In the genomic region with DNA sequence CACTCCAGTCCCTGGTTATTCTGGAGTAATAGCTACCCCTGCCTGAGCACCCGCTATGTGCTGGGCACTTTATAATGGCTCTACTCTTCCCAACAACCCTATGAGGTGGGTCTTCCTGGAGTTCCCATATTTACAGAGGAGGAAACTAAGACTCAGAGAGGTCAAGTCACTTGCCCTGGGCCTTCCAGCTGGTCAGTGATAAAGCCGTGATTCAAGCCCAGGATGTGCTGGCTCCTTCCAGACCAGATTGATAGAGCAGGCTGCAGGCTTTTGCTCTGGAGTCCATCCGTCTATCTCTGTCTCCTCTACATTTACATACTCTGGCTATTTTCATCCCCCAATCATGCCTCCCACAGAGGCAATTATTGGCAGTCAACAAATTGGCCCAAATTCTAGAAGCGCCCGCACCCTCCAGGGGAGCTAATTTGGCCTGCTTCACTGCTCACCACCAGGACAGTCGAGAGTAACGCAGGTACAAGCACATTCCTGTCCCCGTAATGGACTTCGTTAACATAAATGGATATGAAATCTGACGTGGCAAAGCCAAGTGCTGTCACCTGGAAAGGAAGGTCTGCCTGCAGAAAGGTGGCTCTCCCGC, we compare ENCODE assay signal across 11 cellular contexts. TPM values are rescaled to one million over a fixed set of nuclear protein-coding genes. Genes with fewer than 3 reads are reported as not detected.
DNase-seq lines count a peak whose midpoint lies in the region; ATAC-seq and TF ChIP-seq lines count a peak whose summit lies in the region.
"Had no signal": no experiment of that assay in that cellular context is flagged by ENCODE, and none has a peak within 500 bp of the region (broad histone marks: within the 10 kb centered on the region; RNA-seq: fewer than 3 reads in every experiment).

No MANE protein-coding gene starts in this region.

- peaks cover 0 to 16% (median 0%) of the 10 kb centered on the region in 5 donors for H3K27me3 Mint-ChIP-seq in naive thymus-derived CD4-positive, alpha-beta T cell
- peaks cover 32% of the 10 kb centered on the region for H3K27me3 Mint-ChIP-seq in activated T-helper 2 cell treated with anti-CD3 and anti-CD28 coated beads, Interferon-gamma antibody, Interleukin-2, Interleukin-4, amounts not matched to agents 10 μg/mL and 5 μg/mL and 100 μg/mL, durations not matched to agents 14 hours and 24 hours and 36 hours (ENCODE audit: low read depth)

- no peak for ATAC-seq in naive thymus-derived CD4-positive, alpha-beta T cell

- H3K9me3 Mint-ChIP-seq in naive thymus-derived CD4-positive, alpha-beta T cell: peaks cover 0 to 4% (median 0%) of the 10 kb centered on the region in 11 donors
- H3K9me3 Mint-ChIP-seq in activated T-helper 2 cell treated with anti-CD3 and anti-CD28 coated beads, Interferon-gamma antibody, Interleukin-2, Interleukin-4, amounts not matched to agents 10 μg/mL and 5 μg/mL and 100 μg/mL, durations not matched to agents 14 hours and 24 hours and 36 hours: no peaks in the 10 kb centered on the region

- no peak for TF ChIP-seq POLR2A in erythroblast (IDR thresholded peaks at IDR 0.05; ENCODE audit: low read length)

- peak; percentile 12 to 71 for DNase-seq in NCI-H2081 (lab: John Stamatoyannopoulos, UW)
- no peak for DNase-seq in NCI-H2081 treated with DMSO at 0.1 percent for 48 hours (lab: John Stamatoyannopoulos, UW)
- peak; percentile 51 for DNase-seq in NCI-H446 treated with DMSO at 0.1 percent for 48 hours (lab: John Stamatoyannopoulos, UW)
- peak; percentile 57 for DNase-seq in cerebellar cortex (ENCODE audit: low spot score)
- DNase-seq in naive thymus-derived CD4-positive, alpha-beta T cell: no peak
- DNase-seq in NCI-H1105 (lab: John Stamatoyannopoulos, UW): no peak
- DNase-seq in activated T-helper 2 cell treated with anti-CD3 and anti-CD28 coated beads, Interferon-gamma antibody, Interleukin-2, Interleukin-4, amounts not matched to agents 10 μg/mL and 5 μg/mL and 100 μg/mL, durations not matched to agents 14 hours and 24 hours and 36 hours (ENCODE audit: low spot score): no peak
- DNase-seq in erythroblast (lab: John Stamatoyannopoulos, UW): no peak
- DNase-seq: NCI-H345, Peyer's patch, SHP77 had no signal

- peaks cover 11 to 45% (median 34%) of the 10 kb centered on the region in 7 donors for H3K4me1 Mint-ChIP-seq in naive thymus-derived CD4-positive, alpha-beta T cell
- H3K4me1 Mint-ChIP-seq in activated T-helper 2 cell treated with anti-CD3 and anti-CD28 coated beads, Interferon-gamma antibody, Interleukin-2, Interleukin-4, amounts not matched to agents 10 μg/mL and 5 μg/mL and 100 μg/mL, durations not matched to agents 14 hours and 24 hours and 36 hours (ENCODE audit: low read depth): peaks cover 5% of the 10 kb centered on the region

- POLR2A ChIA-PET in naive thymus-derived CD4-positive, alpha-beta T cell (lab: Charles Lee): interaction anchor here (7.6 kb wide), 1 partner anchor 14 kb away, joined by 45 read pairs; no protein-coding TSS in a partner anchor

- peaks cover 0 to 40% (median 6%) of the 10 kb centered on the region in 5 donors for H3K36me3 Mint-ChIP-seq in naive thymus-derived CD4-positive, alpha-beta T cell
- no peaks in the 10 kb centered on the region for H3K36me3 Mint-ChIP-seq in activated T-helper 2 cell treated with anti-CD3 and anti-CD28 coated beads, Interferon-gamma antibody, Interleukin-2, Interleukin-4, amounts not matched to agents 10 μg/mL and 5 μg/mL and 100 μg/mL, durations not matched to agents 14 hours and 24 hours and 36 hours (ENCODE audit: low read depth)

- H3K27me3 ChIP-seq in naive thymus-derived CD4-positive, alpha-beta T cell (ENCODE audit: control insufficient read depth in 2 of 2, insufficient read depth in 2 of 2, low read length in 2 of 2): no peaks in the 10 kb centered on the region
- H3K27me3 ChIP-seq: Peyer's patch had no signal

- H3K4me3 ChIP-seq in naive thymus-derived CD4-positive, alpha-beta T cell (ENCODE audit: low read length): no peak overlapping the region
- H3K4me3 ChIP-seq: Peyer's patch had no signal

- H3K9me3 ChIP-seq in naive thymus-derived CD4-positive, alpha-beta T cell (ENCODE audit: control insufficient read depth in 2 of 3, low read length in 3 of 3): no peaks in the 10 kb centered on the region
- H3K9me3 ChIP-seq: Peyer's patch had no signal

- H3K27ac ChIP-seq in naive thymus-derived CD4-positive, alpha-beta T cell (ENCODE audit: low read depth, low read length): peak overlapping the region; percentile 12
- H3K27ac ChIP-seq: Peyer's patch had no signal

- H3K36me3 ChIP-seq in naive thymus-derived CD4-positive, alpha-beta T cell (ENCODE audit: control insufficient read depth in 2 of 3, insufficient read depth in 3 of 3, low read length in 3 of 3): peaks cover 0 to 67% (median 21%) of the 10 kb centered on the region in 3 experiments
- H3K36me3 ChIP-seq: Peyer's patch had no signal

- H3K4me1 ChIP-seq in naive thymus-derived CD4-positive, alpha-beta T cell (ENCODE audit: control insufficient read depth in 2 of 2, insufficient read depth in 2 of 2, low read length in 2 of 2): peaks cover 0 to 19% of the 10 kb centered on the region in 2 donors
- H3K4me1 ChIP-seq: Peyer's patch had no signal

- intact Hi-C loops in naive thymus-derived CD4-positive, alpha-beta T cell (cut with micrococcal nuclease): no loop called here
- intact Hi-C loops in activated T-helper 2 cell treated with anti-CD3 and anti-CD28 coated beads, Interferon-gamma antibody, Interleukin-2, Interleukin-4, amounts not matched to agents 10 μg/mL and 5 μg/mL and 100 μg/mL, durations not matched to agents 14 hours and 24 hours and 36 hours (cut with micrococcal nuclease): no loop called here

- CTCF ChIA-PET in naive thymus-derived CD4-positive, alpha-beta T cell (lab: Charles Lee): interaction anchor here (0.6 to 1.6 kb wide), 3 partner anchors 33 to 357 kb away, joined by 3 to 5 read pairs (median 3); no protein-coding TSS in a partner anchor

- no peak overlapping the region for H3K4me3 Mint-ChIP-seq in naive thymus-derived CD4-positive, alpha-beta T cell
- H3K4me3 Mint-ChIP-seq in activated T-helper 2 cell treated with anti-CD3 and anti-CD28 coated beads, Interferon-gamma antibody, Interleukin-2, Interleukin-4, amounts not matched to agents 10 μg/mL and 5 μg/mL and 100 μg/mL, durations not matched to agents 14 hours and 24 hours and 36 hours (ENCODE audit: low read depth): no peak overlapping the region

- H3K27ac Mint-ChIP-seq in naive thymus-derived CD4-positive, alpha-beta T cell: peak overlapping the region in 8 of 9 donors; percentile 66 to 88 (median 80)
- no peak overlapping the region for H3K27ac Mint-ChIP-seq in activated T-helper 2 cell treated with anti-CD3 and anti-CD28 coated beads, Interferon-gamma antibody, Interleukin-2, Interleukin-4, amounts not matched to agents 10 μg/mL and 5 μg/mL and 100 μg/mL, durations not matched to agents 14 hours and 24 hours and 36 hours

RNA-seq across cellular contexts. Expression of a gene that starts 39.8 kb away (rescaled TPM):
- 10 to 100 TPM; 11.9 to 27.7 (median 25.8) TPM for total RNA-seq in naive thymus-derived CD4-positive, alpha-beta T cell
- polyA plus RNA-seq in naive thymus-derived CD4-positive, alpha-beta T cell: 1 to 10 TPM; 2.6 to 5.6 TPM
- 8.0 and 8.2 TPM in 2 replicates for total RNA-seq in activated T-helper 2 cell treated with anti-CD3 and anti-CD28 coated beads, Interferon-gamma antibody, Interleukin-2, Interleukin-4, amounts not matched to agents 10 μg/mL and 5 μg/mL and 100 μg/mL, durations not matched to agents 14 hours and 24 hours and 36 hours

RNA-seq across cellular contexts. Expression of a gene that starts 59.5 kb away (rescaled TPM):
- total RNA-seq in naive thymus-derived CD4-positive, alpha-beta T cell: 10 to 100 TPM; 39.6 to 60.2 (median 42.3) TPM
- 10 to 100 TPM; 42.4 to 51.2 TPM for polyA plus RNA-seq in naive thymus-derived CD4-positive, alpha-beta T cell
- 29.6 and 30.0 TPM in 2 replicates for total RNA-seq in activated T-helper 2 cell treated with anti-CD3 and anti-CD28 coated beads, Interferon-gamma antibody, Interleukin-2, Interleukin-4, amounts not matched to agents 10 μg/mL and 5 μg/mL and 100 μg/mL, durations not matched to agents 14 hours and 24 hours and 36 hours

Comparison
In these comparisons a context has a peak if more than half of its experiments do, and no peak if none do; other contexts are left out.
1. DNase-seq: peak in NCI-H2081 (2 of 2), NCI-H446 treated with DMSO at 0.1 percent for 48 hours (single experiment) and cerebellar cortex (single experiment); none in NCI-H2081 treated with DMSO at 0.1 percent for 48 hours (single experiment), naive thymus-derived CD4-positive, alpha-beta T cell (0 of 9), NCI-H1105 (single experiment), activated T-helper 2 cell treated with anti-CD3 and anti-CD28 coated beads, Interferon-gamma antibody, Interleukin-2, Interleukin-4, amounts not matched to agents 10 μg/mL and 5 μg/mL and 100 μg/mL, durations not matched to agents 14 hours and 24 hours and 36 hours (single experiment) and erythroblast (0 of 2).